Comparison of ENCODE assay signal across 8 cellular contexts in the genomic region with DNA sequence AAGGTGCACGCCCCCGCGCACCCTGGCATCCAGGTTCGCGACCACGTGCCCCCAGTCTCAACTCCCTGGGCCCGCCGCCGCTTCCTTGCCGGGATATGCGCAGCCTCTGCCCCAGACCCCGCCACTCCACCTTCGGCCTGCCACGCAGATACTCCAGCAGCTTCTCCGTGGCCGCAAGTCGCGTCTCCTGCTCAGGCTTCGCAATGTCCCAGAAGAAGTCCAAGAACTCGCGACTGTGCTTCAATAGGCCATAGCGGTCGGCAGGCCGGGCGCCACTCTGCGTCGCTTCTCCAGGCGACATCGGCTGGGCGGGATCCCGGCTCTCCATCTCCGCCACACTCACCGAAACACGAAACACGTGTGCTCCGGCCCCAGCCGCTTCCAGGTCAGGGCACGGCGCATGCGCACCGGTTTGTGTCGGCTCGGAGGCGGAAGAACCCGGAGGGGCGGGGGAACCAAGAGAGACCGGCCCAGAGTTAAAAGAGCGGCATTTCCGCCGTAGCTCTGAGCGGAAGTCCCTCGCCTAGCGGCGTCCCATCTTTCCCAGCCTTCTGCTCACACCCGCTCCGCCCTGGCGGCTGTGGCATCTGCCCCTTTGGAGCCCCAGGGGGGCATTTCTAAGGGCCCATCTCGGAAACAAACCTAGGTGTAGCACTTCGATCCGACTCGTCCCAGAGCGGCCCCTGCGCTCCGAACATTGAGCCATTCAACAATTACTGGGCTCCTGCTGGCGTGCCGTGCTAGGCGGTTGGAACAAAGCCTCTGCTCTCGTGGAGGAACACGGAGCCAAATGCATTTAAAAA. TPM values are rescaled to one million over a fixed set of nuclear protein-coding genes. Genes with fewer than 3 reads are reported as not detected.
DNase-seq lines count a peak whose midpoint lies in the region; ATAC-seq and TF ChIP-seq lines count a peak whose summit lies in the region.

A gene with protein sequence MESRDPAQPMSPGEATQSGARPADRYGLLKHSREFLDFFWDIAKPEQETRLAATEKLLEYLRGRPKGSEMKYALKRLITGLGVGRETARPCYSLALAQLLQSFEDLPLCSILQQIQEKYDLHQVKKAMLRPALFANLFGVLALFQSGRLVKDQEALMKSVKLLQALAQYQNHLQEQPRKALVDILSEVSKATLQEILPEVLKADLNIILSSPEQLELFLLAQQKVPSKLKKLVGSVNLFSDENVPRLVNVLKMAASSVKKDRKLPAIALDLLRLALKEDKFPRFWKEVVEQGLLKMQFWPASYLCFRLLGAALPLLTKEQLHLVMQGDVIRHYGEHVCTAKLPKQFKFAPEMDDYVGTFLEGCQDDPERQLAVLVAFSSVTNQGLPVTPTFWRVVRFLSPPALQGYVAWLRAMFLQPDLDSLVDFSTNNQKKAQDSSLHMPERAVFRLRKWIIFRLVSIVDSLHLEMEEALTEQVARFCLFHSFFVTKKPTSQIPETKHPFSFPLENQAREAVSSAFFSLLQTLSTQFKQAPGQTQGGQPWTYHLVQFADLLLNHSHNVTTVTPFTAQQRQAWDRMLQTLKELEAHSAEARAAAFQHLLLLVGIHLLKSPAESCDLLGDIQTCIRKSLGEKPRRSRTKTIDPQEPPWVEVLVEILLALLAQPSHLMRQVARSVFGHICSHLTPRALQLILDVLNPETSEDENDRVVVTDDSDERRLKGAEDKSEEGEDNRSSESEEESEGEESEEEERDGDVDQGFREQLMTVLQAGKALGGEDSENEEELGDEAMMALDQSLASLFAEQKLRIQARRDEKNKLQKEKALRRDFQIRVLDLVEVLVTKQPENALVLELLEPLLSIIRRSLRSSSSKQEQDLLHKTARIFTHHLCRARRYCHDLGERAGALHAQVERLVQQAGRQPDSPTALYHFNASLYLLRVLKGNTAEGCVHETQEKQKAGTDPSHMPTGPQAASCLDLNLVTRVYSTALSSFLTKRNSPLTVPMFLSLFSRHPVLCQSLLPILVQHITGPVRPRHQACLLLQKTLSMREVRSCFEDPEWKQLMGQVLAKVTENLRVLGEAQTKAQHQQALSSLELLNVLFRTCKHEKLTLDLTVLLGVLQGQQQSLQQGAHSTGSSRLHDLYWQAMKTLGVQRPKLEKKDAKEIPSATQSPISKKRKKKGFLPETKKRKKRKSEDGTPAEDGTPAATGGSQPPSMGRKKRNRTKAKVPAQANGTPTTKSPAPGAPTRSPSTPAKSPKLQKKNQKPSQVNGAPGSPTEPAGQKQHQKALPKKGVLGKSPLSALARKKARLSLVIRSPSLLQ (N-terminal part only) (minus strand): TSS at position 388 of the 803 bp plus-strand sequence. CDS start 60 bp downstream, at position 328.

- ATAC-seq in GM21367 (IDR thresholded peaks at IDR 0.05; ENCODE audit: unreplicated experiment) = peak; percentile 64
- peak; percentile 96 for ATAC-seq in activated CD8-positive, alpha-beta memory T cell treated with anti-CD3 and anti-CD28 coated beads, Interleukin-2, amount 10 ng/mL, durations not matched to agents 7 days and 5 days

- H3K9ac ChIP-seq in NT2/D1 (ENCODE audit: insufficient read length, low read depth) = peak within 1 kb of the TSS; percentile 84
- H3K9ac ChIP-seq in endodermal cell (ENCODE audit: extremely low read depth, low read length, poor library complexity, severe bottlenecking) = peak within 1 kb of the TSS; percentile 64
- peak within 1 kb of the TSS; percentile 97 for H3K9ac ChIP-seq in mesendoderm (ENCODE audit: low read length)

- no TSS peak for BruUV-seq in Caco-2 (replicated peaks; lab: Mats Ljungman, UMichigan)

- peaks cover 16% of the 10 kb centered on the region for H3K79me1 ChIP-seq in mesendoderm (ENCODE audit: low read length)

- H3K27ac ChIP-seq in endodermal cell (ENCODE audit: low read depth, low read length) (peak within 1 kb of the TSS; percentile 91), mesendoderm (ENCODE audit: low read depth, low read length) (peak within 1 kb of the TSS; percentile 64)

- no peak within 1 kb of the TSS for H2BK15ac ChIP-seq in mesendoderm (replicated peaks; ENCODE audit: low read depth)

- H3K36me3 Mint-ChIP-seq in Caco-2 (ENCODE audit: insufficient read depth, unreplicated experiment) (peaks cover 33% of the 10 kb centered on the region), endodermal cell (ENCODE audit: low read depth) (peaks cover 29% of the 10 kb centered on the region)
- H3K36me3 Mint-ChIP-seq in activated CD8-positive, alpha-beta memory T cell treated with anti-CD3 and anti-CD28 coated beads, Interleukin-2, amount 10 ng/mL, durations not matched to agents 7 days and 5 days = peaks cover 12% of the 10 kb centered on the region

- peak within 1 kb of the TSS; percentile 71 for H2AK5ac ChIP-seq in mesendoderm (ENCODE audit: low read length)

- H2BK120ac ChIP-seq in mesendoderm (ENCODE audit: low read depth, low read length) = no peak within 1 kb of the TSS

- H3K23ac ChIP-seq in mesendoderm (ENCODE audit: low read length) = peak within 1 kb of the TSS; percentile 100

- H3K27ac Mint-ChIP-seq in Caco-2 (ENCODE audit: unreplicated experiment) (peak within 1 kb of the TSS; percentile 91), endodermal cell (peak within 1 kb of the TSS; percentile 95)
- peak within 1 kb of the TSS; percentile 94 for H3K27ac Mint-ChIP-seq in activated CD8-positive, alpha-beta memory T cell treated with anti-CD3 and anti-CD28 coated beads, Interleukin-2, amount 10 ng/mL, durations not matched to agents 7 days and 5 days

- H3K4me3 ChIP-seq in Caco-2 (ENCODE audit: low read depth, low read length) = peak within 1 kb of the TSS; percentile 85
- H3K4me3 ChIP-seq in NT2/D1 (ENCODE audit: insufficient read length, low read depth) = peak within 1 kb of the TSS; percentile 79
- H3K4me3 ChIP-seq in endodermal cell (ENCODE audit: low read length) = peak within 1 kb of the TSS; percentile 93
- peak within 1 kb of the TSS; percentile 99 for H3K4me3 ChIP-seq in mesendoderm (ENCODE audit: low read length)

- intact Hi-C loops in Caco-2 (cut with micrococcal nuclease; ENCODE audit: unreplicated experiment) = no loop called here

- no peaks in the 10 kb centered on the region for H3K36me3 ChIP-seq in Caco-2 (ENCODE audit: control insufficient read depth, insufficient read depth, low read length)
- peaks cover 41% of the 10 kb centered on the region for H3K36me3 ChIP-seq in NT2/D1 (ENCODE audit: insufficient read depth, insufficient read length, low read length)
- H3K36me3 ChIP-seq in endodermal cell (ENCODE audit: control insufficient read depth, insufficient read depth, low read length) = peaks cover 35% of the 10 kb centered on the region
- H3K36me3 ChIP-seq in mesendoderm (ENCODE audit: control insufficient read depth, insufficient read depth, low read length) = peaks cover 14% of the 10 kb centered on the region

- H3K9me3 Mint-ChIP-seq in Caco-2 (ENCODE audit: unreplicated experiment) (no peaks in the 10 kb centered on the region), endodermal cell (no peaks in the 10 kb centered on the region)
- H3K9me3 Mint-ChIP-seq in activated CD8-positive, alpha-beta memory T cell treated with anti-CD3 and anti-CD28 coated beads, Interleukin-2, amount 10 ng/mL, durations not matched to agents 7 days and 5 days (ENCODE audit: low read depth) = no peaks in the 10 kb centered on the region

- peak within 1 kb of the TSS; percentile 69 for H3K18ac ChIP-seq in mesendoderm (ENCODE audit: low read length)

- H3K4me1 Mint-ChIP-seq in Caco-2 (ENCODE audit: low read depth, unreplicated experiment) (peaks cover 7% of the 10 kb centered on the region), endodermal cell (peaks cover 18% of the 10 kb centered on the region)
- peaks cover 27% of the 10 kb centered on the region for H3K4me1 Mint-ChIP-seq in activated CD8-positive, alpha-beta memory T cell treated with anti-CD3 and anti-CD28 coated beads, Interleukin-2, amount 10 ng/mL, durations not matched to agents 7 days and 5 days

- peak; percentile 91 for DNase-seq in Caco-2
- peak in 75 of 76 experiments; percentile 25 to 96 (median 92) for DNase-seq in HUDEP-2 (lab: John Stamatoyannopoulos, UW; ENCODE audit: unreplicated experiment in 76 of 76)
- DNase-seq in NT2/D1 (ENCODE audit: low read depth, low spot score) = peak; percentile 86
- DNase-seq in activated CD8-positive, alpha-beta memory T cell treated with anti-CD3 and anti-CD28 coated beads, Interleukin-2, amount 10 ng/mL, durations not matched to agents 7 days and 5 days = peak; percentile 98
- DNase-seq in endodermal cell = peak; percentile 99
- DNase-seq in mesendoderm = peak; percentile 98
- peak; percentile 93 for DNase-seq in stimulated activated CD8-positive, alpha-beta memory T cell treated with anti-CD3 and anti-CD28 coated beads, Interleukin-15, amount 100 ng/mL, for 1 hour (ENCODE audit: low read depth)

- H3K4me1 ChIP-seq in Caco-2 = no peaks in the 10 kb centered on the region
- H3K4me1 ChIP-seq in NT2/D1 (ENCODE audit: insufficient read depth, insufficient read length) = peaks cover 13% of the 10 kb centered on the region
- H3K4me1 ChIP-seq in endodermal cell (ENCODE audit: control insufficient read depth, insufficient read depth, low read length) = no peaks in the 10 kb centered on the region
- peaks cover 3% of the 10 kb centered on the region for H3K4me1 ChIP-seq in mesendoderm (ENCODE audit: control insufficient read depth, low read depth, low read length)

- no peak within 1 kb of the TSS for H2BK5ac ChIP-seq in mesendoderm (ENCODE audit: low read length)

- H3K27me3 Mint-ChIP-seq in Caco-2 (ENCODE audit: insufficient read depth, unreplicated experiment) (no peaks in the 10 kb centered on the region), endodermal cell (ENCODE audit: insufficient read depth) (no peaks in the 10 kb centered on the region)
- H3K27me3 Mint-ChIP-seq in activated CD8-positive, alpha-beta memory T cell treated with anti-CD3 and anti-CD28 coated beads, Interleukin-2, amount 10 ng/mL, durations not matched to agents 7 days and 5 days = no peaks in the 10 kb centered on the region

- POLR2A ChIA-PET in Caco-2 (lab: Charles Lee) = interaction anchor here (0.5 kb wide), 1 partner anchor 55 kb away, joined by 3 read pairs; no protein-coding TSS in a partner anchor

- H3K56ac ChIP-seq in mesendoderm (ENCODE audit: low read length) = peak within 1 kb of the TSS; percentile 99

- H3K4me3 Mint-ChIP-seq in Caco-2 (ENCODE audit: unreplicated experiment) (peak within 1 kb of the TSS; percentile 81), endodermal cell (peak within 1 kb of the TSS; percentile 85)
- H3K4me3 Mint-ChIP-seq in activated CD8-positive, alpha-beta memory T cell treated with anti-CD3 and anti-CD28 coated beads, Interleukin-2, amount 10 ng/mL, durations not matched to agents 7 days and 5 days = peak within 1 kb of the TSS; percentile 87

- 2 to 3% methylated on average over 41 to 69 of the region's 69 CpGs for WGBS in endodermal cell (ENCODE audit: insufficient coverage in 1 of 2, insufficient read length in 1 of 2), 2 experiments
- no CpG with 5 or more reads among the region's 69 CpGs for WGBS in mesendoderm (ENCODE audit: extremely low coverage, insufficient coverage, low lambda C conversion rate)

- H3K4ac ChIP-seq in mesendoderm (ENCODE audit: low read depth, low read length) = peak within 1 kb of the TSS; percentile 85

- H3K9me3 ChIP-seq in Caco-2 (no peaks in the 10 kb centered on the region), NT2/D1 (ENCODE audit: insufficient read depth, low read length) (no peaks in the 10 kb centered on the region), endodermal cell (ENCODE audit: control insufficient read depth, low read length) (no peaks in the 10 kb centered on the region)

- H3K4me2 ChIP-seq in mesendoderm (ENCODE audit: low read length) = peak within 1 kb of the TSS; percentile 74

- peak within 1 kb of the TSS; percentile 60 for H4K8ac ChIP-seq in mesendoderm (ENCODE audit: low read depth, low read length)

- H3K79me2 ChIP-seq in mesendoderm (ENCODE audit: control insufficient read depth, insufficient read depth, low read length) = peaks cover 23% of the 10 kb centered on the region

- CTCF ChIA-PET in Caco-2 (lab: Charles Lee) = interaction anchor here (0.7 kb wide), 2 partner anchors 12 to 134 kb away, joined by 3 to 6 read pairs; no protein-coding TSS in a partner anchor
- CTCF ChIA-PET in activated CD8-positive, alpha-beta memory T cell treated with anti-CD3 and anti-CD28 coated beads, Interleukin-2, amount 10 ng/mL, durations not matched to agents 7 days and 5 days (lab: Charles Lee) = interaction anchor here (0.9 to 4.7 kb wide), 4 partner anchors 11 to 355 kb away, joined by 3 to 39 read pairs (median 4); no protein-coding TSS in a partner anchor

- peak within 1 kb of the TSS; percentile 88 for H4K5ac ChIP-seq in mesendoderm (ENCODE audit: low read length)

- no peak for TF ChIP-seq CTCF in Caco-2 (IDR thresholded peaks at IDR 0.05; ENCODE audit: insufficient read depth in 1 of 2, low read depth in 1 of 2, low read length in 1 of 2, severe bottlenecking in 1 of 2, unreplicated experiment in 1 of 2)
- peak; percentile 64 for TF ChIP-seq CTCF in endodermal cell (conservative IDR thresholded peaks at IDR 0.05)

- H3K27me3 ChIP-seq in Caco-2 (replicated peaks; ENCODE audit: control insufficient read depth, insufficient read depth, low read length) = no peaks in the 10 kb centered on the region
- H3K27me3 ChIP-seq in NT2/D1 (ENCODE audit: insufficient read depth, insufficient read length) = no peaks in the 10 kb centered on the region
- no peaks in the 10 kb centered on the region for H3K27me3 ChIP-seq in endodermal cell (ENCODE audit: control insufficient read depth, insufficient read depth, low read length, poor library complexity, severe bottlenecking)
- H3K27me3 ChIP-seq in mesendoderm (ENCODE audit: insufficient read depth, low read length, poor library complexity) = no peaks in the 10 kb centered on the region

RNA-seq across cellular contexts. Expression of the gene that starts here (rescaled TPM):
- total RNA-seq in Caco-2 (2022) (44.5 and 47.4 TPM in 2 replicates), endodermal cell (10 to 100 TPM; 55.6 to 70.9 TPM)
- total RNA-seq in activated CD8-positive, alpha-beta memory T cell treated with anti-CD3 and anti-CD28 coated beads, Interleukin-2, amount 10 ng/mL, durations not matched to agents 7 days and 5 days = 10 to 100 TPM; 72.4 to 94.3 TPM
- 31.3 TPM for polyA plus RNA-seq in endodermal cell (2013, experiment 1 of 2)
- polyA plus RNA-seq in endodermal cell (2013, experiment 2 of 2) = 24.9 TPM
- polyA plus RNA-seq in mesendoderm (2013, experiment 1 of 2) = 74.9 TPM
- 78.6 TPM for polyA plus RNA-seq in mesendoderm (2013, experiment 2 of 2)

Comparison
In these comparisons a context has a peak if more than half of its experiments do, and no peak if none do; other contexts are left out.
1. Peak in every context shown above with its lines: DNase-seq, ATAC-seq, H3K4me3 ChIP-seq and H3K27ac ChIP-seq.